In genomic region chr9:77856615-77857014, GRCh38 we compare ENCODE assay signal across 28 cellular contexts.
DNase-seq lines count a peak whose midpoint lies in the region; ATAC-seq, FAIRE-seq and TF ChIP-seq lines count a peak whose summit lies in the region.
"Had no signal": no experiment of that assay in that cellular context is flagged by ENCODE, and none has a peak within 500 bp of the region (broad histone marks: within the 10 kb centered on the region; RNA-seq: fewer than 3 reads in every experiment).

No MANE protein-coding gene starts in this region.

- peaks cover 4% of the 10 kb centered on the region for H3K9me3 Mint-ChIP-seq in activated naive CD4-positive, alpha-beta T cell treated with anti-CD3 and anti-CD28 coated beads, Interleukin-2, amount 10 ng/mL, durations not matched to agents 7 days and 5 days
- H3K9me3 Mint-ChIP-seq: activated CD4-positive, alpha-beta T cell treated with anti-CD3 and anti-CD28 coated beads, Interleukin-2, amount 10 ng/mL, durations not matched to agents 24 days and 14 days; dendritic cell treated with granulocyte-macrophage colony-stimulating factor and Interleukin-4, amounts not matched to agents 40 ng/mL and 50 ng/mL, for 4 days had no signal

- 15% methylated on average over 1 of the region's 1 CpG for WGBS in A549 (ENCODE audit: missing lambda C conversion rate)
- no CpG with 5 or more reads among the region's 1 CpG for WGBS in mesendoderm (ENCODE audit: extremely low coverage, insufficient coverage, low lambda C conversion rate)

- no peak overlapping the region for H4K8ac ChIP-seq in mesendoderm (ENCODE audit: low read depth, low read length)

- no peak overlapping the region for H3K56ac ChIP-seq in mesendoderm (ENCODE audit: low read length)

- H3K4me1 ChIP-seq in A549: peaks cover 34% of the 10 kb centered on the region
- peaks cover 9% of the 10 kb centered on the region for H3K4me1 ChIP-seq in adipocyte (ENCODE audit: control insufficient read depth, insufficient read depth, low read length)
- peaks cover 4% of the 10 kb centered on the region for H3K4me1 ChIP-seq in mesendoderm (ENCODE audit: control insufficient read depth, low read depth, low read length)
- H3K4me1 ChIP-seq in A673 (ENCODE audit: insufficient read depth, low read length, poor library complexity, severe bottlenecking): peaks cover 7% of the 10 kb centered on the region
- H3K4me1 ChIP-seq: SJCRH30 had no signal

- CTCF ChIA-PET in A549 (lab: Yijun Ruan, JAX) (interaction anchor here (0.8 kb wide), 1 partner anchor 9 kb away, joined by 3 read pairs; no protein-coding TSS in a partner anchor), A673 (lab: Charles Lee) (no interaction called here)
- CTCF ChIA-PET in activated naive CD4-positive, alpha-beta T cell treated with anti-CD3 and anti-CD28 coated beads, Interleukin-2, amount 10 ng/mL, durations not matched to agents 7 days and 5 days (lab: Charles Lee): no interaction called here

- TF ChIP-seq EP300 in A549 (IDR thresholded peaks at IDR 0.05): no peak

- H4K5ac ChIP-seq in mesendoderm (ENCODE audit: low read length): no peak overlapping the region

- no peak overlapping the region for H3K18ac ChIP-seq in mesendoderm (ENCODE audit: low read length)

- peaks cover 8% of the 10 kb centered on the region for H3K79me1 ChIP-seq in mesendoderm (ENCODE audit: low read length)

- H3K36me3 ChIP-seq in adipocyte (ENCODE audit: control insufficient read depth, insufficient read depth, low read length, severe bottlenecking) (no peaks in the 10 kb centered on the region), mesendoderm (ENCODE audit: control insufficient read depth, insufficient read depth, low read length) (no peaks in the 10 kb centered on the region), A673 (ENCODE audit: insufficient read depth, low read length, poor library complexity, severe bottlenecking) (no peaks in the 10 kb centered on the region)
- H3K36me3 ChIP-seq: right atrium auricular region, SJCRH30 had no signal

- peaks cover 2% of the 10 kb centered on the region for H3K79me2 ChIP-seq in mesendoderm (ENCODE audit: control insufficient read depth, insufficient read depth, low read length)

- H3K4me2 ChIP-seq in A549 (peak overlapping the region; percentile 38; the same call in 2 of the 3 replicates), mesendoderm (ENCODE audit: low read length) (no peak overlapping the region)

- H3K9ac ChIP-seq in adipocyte (ENCODE audit: low read length) (no peak overlapping the region), mesendoderm (ENCODE audit: low read length) (no peak overlapping the region)

- no peak for TF ChIP-seq RAD21 in A549 (conservative IDR thresholded peaks at IDR 0.05 in 1 of 2, IDR thresholded peaks at IDR 0.05 in 1 of 2)

- BruUV-seq in A673 (replicated peaks; lab: Mats Ljungman, UMichigan): no TSS peak

- H3K4me1 Mint-ChIP-seq in activated naive CD4-positive, alpha-beta T cell treated with anti-CD3 and anti-CD28 coated beads, Interleukin-2, amount 10 ng/mL, durations not matched to agents 7 days and 5 days: peaks cover 10% of the 10 kb centered on the region
- H3K4me1 Mint-ChIP-seq: B cell had no signal

- H3K27ac ChIP-seq in A549: peak overlapping the region in 1 of 2 experiments; percentile 49; a peak in 1 of 6 replicates
- no peak overlapping the region for H3K27ac ChIP-seq in mesendoderm (ENCODE audit: low read depth, low read length)
- H3K27ac ChIP-seq in A673 (ENCODE audit: low read depth, low read length, poor library complexity, severe bottlenecking): no peak overlapping the region
- H3K27ac ChIP-seq: right atrium auricular region, SJCRH30 had no signal

- no peak overlapping the region for H3K4ac ChIP-seq in mesendoderm (ENCODE audit: low read depth, low read length)

- no peak overlapping the region for H3K27ac Mint-ChIP-seq in activated naive CD4-positive, alpha-beta T cell treated with anti-CD3 and anti-CD28 coated beads, Interleukin-2, amount 10 ng/mL, durations not matched to agents 7 days and 5 days
- H3K27ac Mint-ChIP-seq: activated CD4-positive, alpha-beta T cell treated with anti-CD3 and anti-CD28 coated beads, Interleukin-2, amount 10 ng/mL, durations not matched to agents 24 days and 14 days; activated naive CD4-positive, alpha-beta T cell treated with anti-CD3 and anti-CD28 coated beads, Interleukin-2, amount 50 U/mL, for 72 hours; B cell; CD8-positive, alpha-beta memory T cell; dendritic cell treated with granulocyte-macrophage colony-stimulating factor and Interleukin-4, amounts not matched to agents 40 ng/mL and 50 ng/mL, for 4 days had no signal

- intact Hi-C loops in A673 (cut with micrococcal nuclease; ENCODE audit: unreplicated experiment): no loop called here

- no peak overlapping the region for H2BK120ac ChIP-seq in mesendoderm (ENCODE audit: low read depth, low read length)

- no peak overlapping the region for H2AK5ac ChIP-seq in mesendoderm (ENCODE audit: low read length)

- POLR2A ChIA-PET in A549 (lab: Yijun Ruan, JAX) (no interaction called here), A673 (lab: Charles Lee; ENCODE audit: low non-redundant PET) (no interaction called here)

- H3K9me3 ChIP-seq in A549 (peaks cover 4% of the 10 kb centered on the region; the same call in 1 of the 3 replicates), adipocyte (ENCODE audit: control insufficient read depth, low read length) (no peaks in the 10 kb centered on the region), A673 (ENCODE audit: low read depth, low read length, poor library complexity, severe bottlenecking) (no peaks in the 10 kb centered on the region)
- H3K9me3 ChIP-seq: right atrium auricular region, SJCRH30 had no signal

- no peaks in the 10 kb centered on the region for H3K27me3 Mint-ChIP-seq in activated naive CD4-positive, alpha-beta T cell treated with anti-CD3 and anti-CD28 coated beads, Interleukin-2, amount 10 ng/mL, durations not matched to agents 7 days and 5 days
- H3K27me3 Mint-ChIP-seq: activated CD4-positive, alpha-beta T cell treated with anti-CD3 and anti-CD28 coated beads, Interleukin-2, amount 10 ng/mL, durations not matched to agents 24 days and 14 days; dendritic cell treated with granulocyte-macrophage colony-stimulating factor and Interleukin-4, amounts not matched to agents 40 ng/mL and 50 ng/mL, for 4 days; stimulated activated naive CD8-positive, alpha-beta T cell treated with anti-CD3 and anti-CD28 coated beads, Interleukin-15, amount 100 ng/mL, for 72 hours had no signal

- no peak overlapping the region for H2BK5ac ChIP-seq in mesendoderm (ENCODE audit: low read length)

- H3K4me3 ChIP-seq in A549 (no peak overlapping the region), adipocyte (ENCODE audit: low read length) (no peak overlapping the region), fibroblast of the aortic adventitia (ENCODE audit: low read depth, low read length) (no peak overlapping the region), mesendoderm (ENCODE audit: low read length) (no peak overlapping the region), A673 (ENCODE audit: low read depth, low read length, poor library complexity, severe bottlenecking) (no peak overlapping the region)
- H3K4me3 ChIP-seq: right atrium auricular region, SJCRH30 had no signal

- DNase-seq in A549 (ENCODE audit: low read depth in 1 of 2, low spot score in 1 of 2): no peak
- DNase-seq in H54 (ENCODE audit: insufficient read length, low spot score): no peak
- peak; percentile 21 for DNase-seq in adipocyte (ENCODE audit: low read depth)
- DNase-seq in fibroblast of the aortic adventitia (ENCODE audit: low read depth): peak; percentile 39
- no peak for DNase-seq in GM20000 (ENCODE audit: low spot score)
- no peak for DNase-seq in mesendoderm
- DNase-seq in A673 (ENCODE audit: low spot score): no peak
- DNase-seq in activated naive CD4-positive, alpha-beta T cell treated with anti-CD3 and anti-CD28 coated beads, Interleukin-2, amount 10 ng/mL, durations not matched to agents 7 days and 5 days: no peak
- DNase-seq: aorta; CD8-positive, alpha-beta memory T cell; central memory CD4-positive, alpha-beta T cell; DMS 273 treated with DMSO at 0.1 percent for 48 hours; H7; hypothalamus; NCI-H146; NCI-H446 treated with DMSO at 0.1 percent for 48 hours; posterior cingulate gyrus; SJCRH30; stimulated activated naive CD8-positive, alpha-beta T cell treated with anti-CD3 and anti-CD28 coated beads, Interleukin-15, amount 100 ng/mL, for 72 hours had no signal

- TF ChIP-seq POLR2A in A549 (IDR thresholded peaks at IDR 0.05; ENCODE audit: low read length) (no peak), H54 (IDR thresholded peaks at IDR 0.05; ENCODE audit: low read depth, low read length) (no peak)

- H3K23ac ChIP-seq in mesendoderm (ENCODE audit: low read length): no peak overlapping the region

- no peak overlapping the region for H3K4me3 Mint-ChIP-seq in activated naive CD4-positive, alpha-beta T cell treated with anti-CD3 and anti-CD28 coated beads, Interleukin-2, amount 10 ng/mL, durations not matched to agents 7 days and 5 days
- H3K4me3 Mint-ChIP-seq: activated CD4-positive, alpha-beta T cell treated with anti-CD3 and anti-CD28 coated beads, Interleukin-2, amount 10 ng/mL, durations not matched to agents 24 days and 14 days; B cell; CD8-positive, alpha-beta memory T cell; dendritic cell treated with granulocyte-macrophage colony-stimulating factor and Interleukin-4, amounts not matched to agents 40 ng/mL and 50 ng/mL, for 4 days; stimulated activated naive CD8-positive, alpha-beta T cell treated with anti-CD3 and anti-CD28 coated beads, Interleukin-15, amount 100 ng/mL, for 72 hours had no signal

- peaks cover 15% of the 10 kb centered on the region for H3K36me3 Mint-ChIP-seq in activated naive CD4-positive, alpha-beta T cell treated with anti-CD3 and anti-CD28 coated beads, Interleukin-2, amount 10 ng/mL, durations not matched to agents 7 days and 5 days

- H3K27me3 ChIP-seq in adipocyte (replicated peaks; ENCODE audit: control insufficient read depth, insufficient read depth, low read length): no peaks in the 10 kb centered on the region
- H3K27me3 ChIP-seq in mesendoderm (ENCODE audit: insufficient read depth, low read length, poor library complexity): no peaks in the 10 kb centered on the region
- H3K27me3 ChIP-seq in A673 (replicated peaks; ENCODE audit: insufficient read depth, low read depth, low read length, poor library complexity): no peaks in the 10 kb centered on the region
- H3K27me3 ChIP-seq: right atrium auricular region, SJCRH30 had no signal

- H2BK15ac ChIP-seq in mesendoderm (replicated peaks; ENCODE audit: low read depth): no peak overlapping the region

- FAIRE-seq in A549 (lab: Jason Lieb, UNC) (no peak), H54 (lab: Jason Lieb, UNC) (peak; percentile 84)
- FAIRE-seq: A204.1, GM12891, HepG2 had no signal

- no peak for TF ChIP-seq CTCF in A549 (IDR thresholded peaks at IDR 0.05)
- no peak for TF ChIP-seq CTCF in fibroblast of the aortic adventitia (IDR thresholded peaks at IDR 0.05; ENCODE audit: insufficient read depth, low read length)
- TF ChIP-seq CTCF in GM20000 (IDR thresholded peaks at IDR 0.05; ENCODE audit: extremely low read depth, missing control alignments): no peak
- TF ChIP-seq CTCF in A673 (conservative IDR thresholded peaks at IDR 0.05; ENCODE audit: low read depth, low read length): no peak

- ATAC-seq in A549: no peak
- ATAC-seq: activated naive CD4-positive, alpha-beta T cell treated with anti-CD3 and anti-CD28 coated beads, Interleukin-2, amount 50 U/mL, for 72 hours; HepG2; left lobe of liver; stimulated activated naive CD8-positive, alpha-beta T cell treated with anti-CD3 and anti-CD28 coated beads, Interleukin-15, amount 100 ng/mL, for 72 hours had no signal

TF ChIP-seq in A549, 52 proteins besides CTCF, POLR2A, EP300 and RAD21 (continues in another document):
- TF ChIP-seq HEYL (CRISPR knock-in tag; IDR thresholded peaks at IDR 0.05): no peak

Comparison
In these comparisons a context has a peak if more than half of its experiments do, and no peak if none do; other contexts are left out.
1. DNase-seq: peak in adipocyte (single experiment) and fibroblast of the aortic adventitia (single experiment); none in A549 (0 of 2), H54 (single experiment), GM20000 (single experiment), mesendoderm (single experiment), A673 (single experiment) and activated naive CD4-positive, alpha-beta T cell treated with anti-CD3 and anti-CD28 coated beads, Interleukin-2, amount 10 ng/mL, durations not matched to agents 7 days and 5 days (single experiment).